9 cellular contexts compared by ENCODE assay signal in the genomic region with DNA sequence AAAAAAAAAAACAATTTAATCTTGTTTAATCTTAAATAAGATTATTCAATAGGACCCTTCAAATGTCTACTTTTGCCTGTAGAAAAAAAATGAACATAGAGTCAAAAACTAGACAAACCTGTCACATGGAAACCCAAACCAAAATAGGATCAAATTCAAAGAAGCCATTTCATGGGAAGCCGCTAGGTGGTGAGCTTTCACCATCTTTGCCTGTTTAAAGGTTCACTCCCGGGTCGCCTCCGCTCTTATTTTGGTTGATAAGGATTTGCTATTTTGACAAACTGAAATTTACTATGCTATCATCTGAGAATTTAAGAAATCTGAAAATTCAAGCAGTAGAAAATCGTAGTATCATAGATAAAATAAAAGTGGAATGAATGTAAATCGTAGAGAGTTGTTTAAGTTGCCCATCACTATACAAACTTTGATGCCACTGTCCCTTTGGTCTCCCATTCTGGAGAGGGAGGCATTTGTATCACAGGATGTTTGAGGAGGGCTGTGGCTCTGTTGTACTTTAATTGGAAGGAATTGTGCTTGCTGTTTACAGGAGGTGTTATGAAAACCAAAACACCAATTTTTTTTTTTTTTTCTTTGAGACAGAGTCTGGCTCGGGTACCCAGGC. TPM values are rescaled to one million over a fixed set of nuclear protein-coding genes. Genes with fewer than 3 reads are reported as not detected.
DNase-seq lines count a peak whose midpoint lies in the region; ATAC-seq and TF ChIP-seq lines count a peak whose summit lies in the region.
"Had no signal": no experiment of that assay in that cellular context is flagged by ENCODE, and none has a peak within 500 bp of the region (broad histone marks: within the 10 kb centered on the region; RNA-seq: fewer than 3 reads in every experiment).

No MANE protein-coding gene starts in this region.

- ATAC-seq in GM21717 (IDR thresholded peaks at IDR 0.05; ENCODE audit: unreplicated experiment) (peak; percentile 79), naive B cell (ENCODE audit: low read depth in 2 of 2) (no peak), GM18519 (IDR thresholded peaks at IDR 0.05; ENCODE audit: low FRiP score, unreplicated experiment) (no peak)

- H3K27ac ChIP-seq in SJSA1, result no peak overlapping the region
- H3K27ac ChIP-seq: BLaER1 treated with 17β-estradiol and CSF1 and Interleukin-3, amounts not matched to agents 10 nM and 100 nM had no signal

- no peaks in the 10 kb centered on the region for H3K4me1 Mint-ChIP-seq in naive B cell

- H3K27me3 ChIP-seq in SJSA1 (replicated peaks), result no peaks in the 10 kb centered on the region
- H3K27me3 ChIP-seq: BLaER1 treated with 17β-estradiol and CSF1 and Interleukin-3, amounts not matched to agents 10 nM and 100 nM had no signal

- H3K36me3 Mint-ChIP-seq in naive B cell, result no peaks in the 10 kb centered on the region

- H3K27ac Mint-ChIP-seq in naive B cell, result no peak overlapping the region

- peak; percentile 87 for TF ChIP-seq CTCF in epithelial cell of esophagus (IDR thresholded peaks at IDR 0.05; ENCODE audit: insufficient read depth, low read depth, low read length, missing control alignments)

- H3K36me3 ChIP-seq in SJSA1, result no peaks in the 10 kb centered on the region
- H3K36me3 ChIP-seq: BLaER1 treated with 17β-estradiol and CSF1 and Interleukin-3, amounts not matched to agents 10 nM and 100 nM had no signal

- no peak overlapping the region for H3K4me3 Mint-ChIP-seq in naive B cell

- H3K9me3 Mint-ChIP-seq in naive B cell, result no peaks in the 10 kb centered on the region

- H3K27me3 Mint-ChIP-seq in naive B cell, result peaks cover 17 to 26% (median 17%) of the 10 kb centered on the region in 3 donors

- DNase-seq in SIG-M5 treated with dmso at 0.1 percent for 504 hours (lab: John Stamatoyannopoulos, UW; ENCODE audit: unreplicated experiment) (peak; percentile 32), SIG-M5 (lab: John Stamatoyannopoulos, UW) (no peak), MV-4-11 (lab: John Stamatoyannopoulos, UW) (peak; percentile 28), SJSA1 (ENCODE audit: low read depth in 1 of 2, low spot score in 2 of 2) (peak; percentile 54 to 57), epithelial cell of esophagus (ENCODE audit: low read depth) (peak; percentile 74), naive B cell (peak; percentile 29)

- H3K4me3 ChIP-seq in SJSA1 (no peak overlapping the region), epithelial cell of esophagus (ENCODE audit: low read length) (no peak overlapping the region)
- H3K4me3 ChIP-seq: BLaER1 treated with 17β-estradiol and CSF1 and Interleukin-3, amounts not matched to agents 10 nM and 100 nM had no signal

- H3K9me3 ChIP-seq in SJSA1 (replicated peaks), result no peaks in the 10 kb centered on the region
- H3K9me3 ChIP-seq: BLaER1 treated with 17β-estradiol and CSF1 and Interleukin-3, amounts not matched to agents 10 nM and 100 nM had no signal

- peaks cover 16% of the 10 kb centered on the region for H3K4me1 ChIP-seq in SJSA1 (replicated peaks)
- H3K4me1 ChIP-seq: BLaER1 treated with 17β-estradiol and CSF1 and Interleukin-3, amounts not matched to agents 10 nM and 100 nM had no signal

RNA-seq across cellular contexts. Expression of a gene that starts 43.5 kb away (rescaled TPM):
- total RNA-seq in SJSA1 (2014; rRNA removed; shearing (Covaris generic)), result 0.09 and 0.63 TPM in 2 replicates
- polyA plus RNA-seq in naive B cell (ENCODE audit: low read depth in 6 of 6), result not detected
